Comparison of ENCODE assay signal across 13 cellular contexts in genomic region chr17:37802712-37803416, GRCh38. TPM values are rescaled to one million over a fixed set of nuclear protein-coding genes. Genes with fewer than 3 reads are reported as not detected.
DNase-seq lines count a peak whose midpoint lies in the region; TF ChIP-seq lines count a peak whose summit lies in the region.
"Had no signal": no experiment of that assay in that cellular context is flagged by ENCODE, and none has a peak within 500 bp of the region (broad histone marks: within the 10 kb centered on the region; RNA-seq: fewer than 3 reads in every experiment).

No MANE protein-coding gene starts in this region.

- H3K4me2 ChIP-seq in mesenchymal stem cell (ENCODE audit: low read length, poor library complexity, severe bottlenecking) (no peak overlapping the region), neural progenitor cell (no peak overlapping the region)

- H3K23ac ChIP-seq in mesenchymal stem cell (ENCODE audit: low read length in 2 of 2): no peak overlapping the region

- WGBS in mesenchymal stem cell: 27% methylated on average over 1 of the region's 1 CpG

- H3K27ac Mint-ChIP-seq in activated CD4-positive, alpha-beta memory T cell treated with anti-CD3 and anti-CD28 coated beads for 36 hours: no peak overlapping the region
- H3K27ac Mint-ChIP-seq in neural progenitor cell: no peak overlapping the region

- H4K20me1 ChIP-seq in neural progenitor cell (ENCODE audit: low read depth): no peaks in the 10 kb centered on the region

- POLR2A ChIA-PET in AG04450 (lab: Yijun Ruan, JAX): no interaction called here
- POLR2A ChIA-PET in activated CD4-positive, alpha-beta memory T cell treated with anti-CD3 and anti-CD28 coated beads for 36 hours (lab: Charles Lee): no interaction called here

- H4K8ac ChIP-seq in mesenchymal stem cell (ENCODE audit: low read length): peak overlapping the region; percentile 4

- peak overlapping the region; percentile 98 for H2AK5ac ChIP-seq in mesenchymal stem cell (ENCODE audit: low read length, severe bottlenecking)

- H3K9ac ChIP-seq in mesenchymal stem cell (ENCODE audit: low read length) (no peak overlapping the region), neural progenitor cell (no peak overlapping the region)

- no peak overlapping the region for H3K4me3 Mint-ChIP-seq in activated CD4-positive, alpha-beta memory T cell treated with anti-CD3 and anti-CD28 coated beads for 36 hours
- H3K4me3 Mint-ChIP-seq in neural progenitor cell: no peak overlapping the region

- H3K36me3 Mint-ChIP-seq in activated CD4-positive, alpha-beta memory T cell treated with anti-CD3 and anti-CD28 coated beads for 36 hours: no peaks in the 10 kb centered on the region
- H3K36me3 Mint-ChIP-seq in neural progenitor cell: no peaks in the 10 kb centered on the region

- H2AFZ ChIP-seq in mesenchymal stem cell (ENCODE audit: low read depth, low read length): no peak overlapping the region
- no peak overlapping the region for H2AFZ ChIP-seq in neural progenitor cell (replicated peaks)

- no peaks in the 10 kb centered on the region for H3K79me1 ChIP-seq in mesenchymal stem cell (replicated peaks; ENCODE audit: low read length, poor library complexity, severe bottlenecking)

- no peaks in the 10 kb centered on the region for H3K4me1 Mint-ChIP-seq in activated CD4-positive, alpha-beta memory T cell treated with anti-CD3 and anti-CD28 coated beads for 36 hours (ENCODE audit: low read depth)
- H3K4me1 Mint-ChIP-seq in neural progenitor cell: peaks cover 4% of the 10 kb centered on the region

- H2BK120ac ChIP-seq in mesenchymal stem cell (ENCODE audit: low read depth, low read length): no peak overlapping the region

- no peak overlapping the region for H3K18ac ChIP-seq in mesenchymal stem cell (ENCODE audit: low read depth in 1 of 2, low read length in 2 of 2)

- intact Hi-C loops in activated CD4-positive, alpha-beta memory T cell treated with anti-CD3 and anti-CD28 coated beads for 36 hours (cut with micrococcal nuclease): no loop called here

- peaks cover 5% of the 10 kb centered on the region for H3K27me3 Mint-ChIP-seq in activated CD4-positive, alpha-beta memory T cell treated with anti-CD3 and anti-CD28 coated beads for 36 hours
- no peaks in the 10 kb centered on the region for H3K27me3 Mint-ChIP-seq in neural progenitor cell (ENCODE audit: insufficient read depth, low read depth)

- H3K27ac ChIP-seq in AG04450 (ENCODE audit: low read depth, low read length): no peak overlapping the region
- peak overlapping the region; percentile 39 for H3K27ac ChIP-seq in mesenchymal stem cell (ENCODE audit: low read length, poor library complexity, severe bottlenecking)
- H3K27ac ChIP-seq in neural progenitor cell: no peak overlapping the region
- H3K27ac ChIP-seq: dorsolateral prefrontal cortex, sigmoid colon, transverse colon had no signal

- H2BK5ac ChIP-seq in mesenchymal stem cell (ENCODE audit: low read depth, low read length, poor library complexity, severe bottlenecking): no peak overlapping the region

- DNase-seq in AG04450 (ENCODE audit: low read depth, low spot score): no peak
- DNase-seq in HT1080 (ENCODE audit: low read depth): peak; percentile 50
- DNase-seq in dedifferentiated amniotic fluid mesenchymal stem cell (ENCODE audit: extremely low spot score): peak; percentile 42
- peak; percentile 65 for DNase-seq in mesenchymal stem cell
- DNase-seq in SIG-M5 treated with dmso at 0.1 percent for 504 hours (lab: John Stamatoyannopoulos, UW; ENCODE audit: unreplicated experiment): no peak
- no peak for DNase-seq in central memory CD4-positive, alpha-beta T cell
- DNase-seq in activated CD4-positive, alpha-beta memory T cell treated with anti-CD3 and anti-CD28 coated beads for 36 hours: no peak
- DNase-seq in neural progenitor cell (ENCODE audit: low spot score): no peak
- DNase-seq: dorsolateral prefrontal cortex; NCI-H1694; NK-92 treated with Interleukin-12 subunit alpha and Interleukin-12 subunit beta, amount 100 ng/mL, for 24 hours; sigmoid colon; transverse colon had no signal

- no peak overlapping the region for H3K4ac ChIP-seq in mesenchymal stem cell (ENCODE audit: low read depth in 1 of 2, low read length in 2 of 2)

- no peak overlapping the region for H3K14ac ChIP-seq in mesenchymal stem cell (ENCODE audit: low read length in 2 of 2)

- H3K9me3 ChIP-seq in AG04450 (ENCODE audit: control insufficient read depth, insufficient read depth, low read length) (no peaks in the 10 kb centered on the region; the same call in none of the 2 replicates), mesenchymal stem cell (ENCODE audit: control insufficient read depth, low read length) (peaks cover 17% of the 10 kb centered on the region), neural progenitor cell (ENCODE audit: low read depth) (no peaks in the 10 kb centered on the region)
- H3K9me3 ChIP-seq: sigmoid colon, transverse colon had no signal

- CTCF ChIA-PET in AG04450 (lab: Charles Lee): interaction anchor here (1.6 kb wide), 1 partner anchor 11 kb away, joined by 3 read pairs; no protein-coding TSS in a partner anchor
- CTCF ChIA-PET in activated CD4-positive, alpha-beta memory T cell treated with anti-CD3 and anti-CD28 coated beads for 36 hours (lab: Charles Lee): interaction anchor here (0.6 kb wide), 1 partner anchor 1177 kb away, joined by 3 read pairs; no protein-coding TSS in a partner anchor

- H2BK15ac ChIP-seq in mesenchymal stem cell (ENCODE audit: low read depth, poor library complexity, severe bottlenecking): no peak overlapping the region

- H4K91ac ChIP-seq in mesenchymal stem cell (ENCODE audit: low read length): no peak overlapping the region

- H3K79me2 ChIP-seq in neural progenitor cell (ENCODE audit: low read depth): no peaks in the 10 kb centered on the region

- H3K36me3 ChIP-seq in mesenchymal stem cell (ENCODE audit: control insufficient read depth in 1 of 2, insufficient read depth in 2 of 2, low read depth in 1 of 2, low read length in 2 of 2) (no peaks in the 10 kb centered on the region), neural progenitor cell (no peaks in the 10 kb centered on the region)
- H3K36me3 ChIP-seq: sigmoid colon, transverse colon had no signal

- TF ChIP-seq CTCF in AG04450 (IDR thresholded peaks at IDR 0.05; ENCODE audit: low read depth, low read length) (0 out of 2 replicates have a peak, but pooled peaks have one; percentile 9), neural progenitor cell (IDR thresholded peaks at IDR 0.05) (no peak)

- peaks cover 7% of the 10 kb centered on the region for H3K4me1 ChIP-seq in mesenchymal stem cell (ENCODE audit: control insufficient read depth, insufficient read depth, low read depth, low read length)
- peaks cover 10% of the 10 kb centered on the region for H3K4me1 ChIP-seq in neural progenitor cell
- H3K4me1 ChIP-seq: sigmoid colon, transverse colon had no signal

- no peaks in the 10 kb centered on the region for H3F3A ChIP-seq in neural progenitor cell (ENCODE audit: low read depth)

- H3K9me3 Mint-ChIP-seq in activated CD4-positive, alpha-beta memory T cell treated with anti-CD3 and anti-CD28 coated beads for 36 hours: no peaks in the 10 kb centered on the region
- peaks cover 2% of the 10 kb centered on the region for H3K9me3 Mint-ChIP-seq in neural progenitor cell

- H3K27me3 ChIP-seq in AG04450 (ENCODE audit: control insufficient read depth, insufficient read depth, low read length) (no peaks in the 10 kb centered on the region), mesenchymal stem cell (ENCODE audit: control insufficient read depth in 1 of 2, insufficient read depth in 1 of 2, low read length in 2 of 2) (peaks cover 0 to 21% of the 10 kb centered on the region in 2 experiments), neural progenitor cell (no peaks in the 10 kb centered on the region)
- H3K27me3 ChIP-seq: transverse colon had no signal

- peak overlapping the region in 1 of 2 experiments; percentile 31 for H2BK12ac ChIP-seq in mesenchymal stem cell (ENCODE audit: low read length in 2 of 2)

- no peak overlapping the region for H3K4me3 ChIP-seq in AG04450 (ENCODE audit: low read depth, low read length)
- no peak overlapping the region for H3K4me3 ChIP-seq in mesenchymal stem cell (ENCODE audit: insufficient read depth in 1 of 2, low read depth in 1 of 2, low read length in 2 of 2)
- no peak overlapping the region for H3K4me3 ChIP-seq in neural progenitor cell
- H3K4me3 ChIP-seq: dorsolateral prefrontal cortex, sigmoid colon, transverse colon had no signal

RNA-seq across cellular contexts. Expression of gene HNF1B, which starts 58.0 kb away (rescaled TPM):
- not detected in 2 replicates for polyA plus RNA-seq in AG04450 (2011; rRNA removed)
- polyA minus RNA-seq in AG04450 (2011; rRNA and poly(A)+ RNA removed): not detected in 2 replicates
- not detected in 2 replicates for total RNA-seq in HT1080 (2014; rRNA removed; shearing (Covaris generic))
- polyA plus RNA-seq in HT1080 (2015; cell fraction: cytosol; rRNA removed): 0.02 and 0.05 TPM in 2 replicates
- polyA plus RNA-seq in HT1080 (2015; cell fraction: nucleus; rRNA removed): 0.14 TPM in 1 of 2 replicates, not detected in the other
- polyA plus RNA-seq in mesenchymal stem cell (2013, experiment 1 of 2): 0.03 TPM
- polyA plus RNA-seq in mesenchymal stem cell (2013, experiment 2 of 2): 0.03 TPM
- not detected for total RNA-seq in activated CD4-positive, alpha-beta memory T cell treated with anti-CD3 and anti-CD28 coated beads for 36 hours
- 0.15 TPM in 1 of 2 replicates, not detected in the other for total RNA-seq in neural progenitor cell (ENCODE audit: low replicate concordance)

Comparison
In these comparisons a context has a peak if more than half of its experiments do, and no peak if none do; other contexts are left out.
1. DNase-seq: peak in HT1080 (single experiment), dedifferentiated amniotic fluid mesenchymal stem cell (single experiment) and mesenchymal stem cell (single experiment); none in AG04450 (single experiment), SIG-M5 treated with dmso at 0.1 percent for 504 hours (single experiment), central memory CD4-positive, alpha-beta T cell (single experiment), activated CD4-positive, alpha-beta memory T cell treated with anti-CD3 and anti-CD28 coated beads for 36 hours (single experiment) and neural progenitor cell (single experiment).